Comparison of ENCODE assay signal across 8 cellular contexts in genomic region chrX:23503835-23504539, GRCh38.
A peak's percentile ranks its signal among the peaks of the same experiment; 100 is the strongest.
DNase-seq lines count a peak whose midpoint lies in the region; ATAC-seq and TF ChIP-seq lines count a peak whose summit lies in the region.

No MANE protein-coding gene starts in this region.

- no peaks in the 10 kb centered on the region for H3K9me3 ChIP-seq in IMR-90 (ENCODE audit: control insufficient read depth, insufficient read depth, low read length)
- H3K9me3 ChIP-seq in left ventricle myocardium inferior (replicated peaks) = no peaks in the 10 kb centered on the region
- H3K9me3 ChIP-seq in upper lobe of right lung = no peaks in the 10 kb centered on the region
- H3K9me3 ChIP-seq in A673 (ENCODE audit: low read depth, low read length, poor library complexity, severe bottlenecking) = no peaks in the 10 kb centered on the region

- CTCF ChIA-PET in IMR-90 (lab: Yijun Ruan, JAX) = no interaction called here
- CTCF ChIA-PET in A673 (lab: Charles Lee) = no interaction called here

- H4K91ac ChIP-seq in IMR-90 (ENCODE audit: insufficient read depth, low read depth, low read length) = no peak overlapping the region

- no peak overlapping the region for H2AK9ac ChIP-seq in IMR-90 (replicated peaks; ENCODE audit: low read depth, low read length, poor library complexity)

- no peak overlapping the region for H3K4me2 ChIP-seq in IMR-90 (ENCODE audit: low read depth, low read length)

- no peak for TF ChIP-seq RAD21 in IMR-90 (IDR thresholded peaks at IDR 0.05; ENCODE audit: low read length)

- no peak overlapping the region for H4K8ac ChIP-seq in IMR-90 (ENCODE audit: low read depth in 2 of 2, low read length in 2 of 2)

- TF ChIP-seq POLR2A in IMR-90 (IDR thresholded peaks at IDR 0.05; ENCODE audit: low read depth, low read length) = no peak

- no peaks in the 10 kb centered on the region for H3K9me1 ChIP-seq in IMR-90 (ENCODE audit: insufficient read depth, low read length)

- H3K56ac ChIP-seq in IMR-90 (ENCODE audit: extremely low read depth, insufficient read depth, low read length) = no peak overlapping the region

- in situ Hi-C loops in IMR-90 (cut with MboI; ENCODE audit: low sequenced_read_pairs) = no loop called here

- H3K36me3 ChIP-seq in IMR-90 (ENCODE audit: control insufficient read depth, insufficient read depth, low read length) (no peaks in the 10 kb centered on the region), left ventricle myocardium inferior (no peaks in the 10 kb centered on the region), upper lobe of right lung (no peaks in the 10 kb centered on the region), A673 (ENCODE audit: insufficient read depth, low read length, poor library complexity, severe bottlenecking) (no peaks in the 10 kb centered on the region)

- H4K20me1 ChIP-seq in IMR-90 (ENCODE audit: insufficient read depth, low read length) = no peaks in the 10 kb centered on the region

- no peak overlapping the region for H2BK20ac ChIP-seq in IMR-90 (ENCODE audit: low read depth, low read length)

- no peak overlapping the region for H3K4me3 ChIP-seq in IMR-90 (ENCODE audit: insufficient read depth, low read depth, low read length)
- H3K4me3 ChIP-seq in left ventricle myocardium inferior = no peak overlapping the region
- H3K4me3 ChIP-seq in upper lobe of right lung = no peak overlapping the region
- H3K4me3 ChIP-seq in A673 (ENCODE audit: low read depth, low read length, poor library complexity, severe bottlenecking) = no peak overlapping the region

- no peak overlapping the region for H3K27ac ChIP-seq in IMR-90 (ENCODE audit: insufficient read depth, low read length)
- H3K27ac ChIP-seq in left ventricle myocardium inferior (replicated peaks) = peak overlapping the region; percentile 57
- no peak overlapping the region for H3K27ac ChIP-seq in upper lobe of right lung
- no peak overlapping the region for H3K27ac ChIP-seq in A673 (ENCODE audit: low read depth, low read length, poor library complexity, severe bottlenecking)

- H3K14ac ChIP-seq in IMR-90 (replicated peaks; ENCODE audit: low read depth, low read length) = no peak overlapping the region

- intact Hi-C loops in IMR-90 (cut with micrococcal nuclease) = no loop called here
- intact Hi-C loops in left ventricle myocardium inferior (cut with micrococcal nuclease) = no loop called here
- intact Hi-C loops in upper lobe of right lung (cut with DNase I) = no loop called here
- intact Hi-C loops in A673 (cut with micrococcal nuclease; ENCODE audit: unreplicated experiment) = no loop called here

- no peaks in the 10 kb centered on the region for H3K27me3 ChIP-seq in IMR-90 (ENCODE audit: control insufficient read depth, insufficient read depth, low read length)
- no peaks in the 10 kb centered on the region for H3K27me3 ChIP-seq in left ventricle myocardium inferior (ENCODE audit: low read depth)
- H3K27me3 ChIP-seq in upper lobe of right lung = no peaks in the 10 kb centered on the region
- H3K27me3 ChIP-seq in A673 (replicated peaks; ENCODE audit: insufficient read depth, low read depth, low read length, poor library complexity) = no peaks in the 10 kb centered on the region

- H3K4me1 ChIP-seq in IMR-90 (ENCODE audit: control insufficient read depth, insufficient read depth, low read length) (no peaks in the 10 kb centered on the region), left ventricle myocardium inferior (no peaks in the 10 kb centered on the region), upper lobe of right lung (no peaks in the 10 kb centered on the region), A673 (ENCODE audit: insufficient read depth, low read length, poor library complexity, severe bottlenecking) (no peaks in the 10 kb centered on the region)

- TF ChIP-seq CTCF in IMR-90 (conservative IDR thresholded peaks at IDR 0.05; ENCODE audit: low read depth, low read length) = no peak
- no peak for TF ChIP-seq CTCF in left ventricle myocardium inferior (IDR thresholded peaks at IDR 0.05; ENCODE audit: borderline replicate concordance)
- no peak for TF ChIP-seq CTCF in upper lobe of right lung (IDR thresholded peaks at IDR 0.05)
- TF ChIP-seq CTCF in A673 (conservative IDR thresholded peaks at IDR 0.05; ENCODE audit: low read depth, low read length) = no peak

- POLR2A ChIA-PET in IMR-90 (lab: Charles Lee; ENCODE audit: unreplicated experiment) = no interaction called here
- POLR2A ChIA-PET in A673 (lab: Charles Lee; ENCODE audit: low non-redundant PET) = no interaction called here

- BruUV-seq in IMR-90 (replicated peaks; lab: Mats Ljungman, UMichigan) (no TSS peak), A673 (replicated peaks; lab: Mats Ljungman, UMichigan) (no TSS peak)

- no peak for ATAC-seq in IMR-90 (ENCODE audit: low read depth)
- peak; percentile 94 for ATAC-seq in upper lobe of right lung
- no peak for ATAC-seq in stimulated activated naive CD8-positive, alpha-beta T cell treated with anti-CD3 and anti-CD28 coated beads, Interleukin-15, Interleukin-2, amounts not matched to agents 100 U/mL and 50 U/mL, for 24 hours
- ATAC-seq in GM18867 (IDR thresholded peaks at IDR 0.05; ENCODE audit: unreplicated experiment) = no peak

- no peak overlapping the region for H2BK120ac ChIP-seq in IMR-90 (ENCODE audit: low read depth, low read length)

- no peak overlapping the region for H2AK5ac ChIP-seq in IMR-90 (ENCODE audit: low read depth, low read length)

- H3K9ac ChIP-seq in IMR-90 (ENCODE audit: low read depth, low read length) = no peak overlapping the region

- dilution Hi-C loops in IMR-90 (cut with HindIII; ENCODE audit: low sequenced_read_pairs, unreplicated experiment) = no loop called here

- H3K4ac ChIP-seq in IMR-90 (ENCODE audit: low read depth, low read length) = no peak overlapping the region

- no peak overlapping the region for H3K18ac ChIP-seq in IMR-90 (ENCODE audit: low read depth, low read length)

- no peaks in the 10 kb centered on the region for H3K79me1 ChIP-seq in IMR-90 (ENCODE audit: low read depth in 1 of 2, low read length in 2 of 2)

- H2AFZ ChIP-seq in IMR-90 (replicated peaks; ENCODE audit: low read length, poor library complexity) = no peak overlapping the region

- 13% methylated on average over 3 of the region's 8 CpGs; no CpG with 5 or more reads in 1 of the 2 experiments for WGBS in IMR-90 (ENCODE audit: extremely low coverage in 2 of 2, insufficient read length in 1 of 2), 2 experiments

- no peak overlapping the region for H4K5ac ChIP-seq in IMR-90 (ENCODE audit: low read depth, low read length)

- DNase-seq in IMR-90 (peak; percentile 66), SHP77 treated with DMSO at 0.1 percent for 48 hours (lab: John Stamatoyannopoulos, UW) (peak; percentile 82), left ventricle myocardium inferior (peak; percentile 68), upper lobe of right lung (peak; percentile 78), CD1c-positive myeloid dendritic cell (ENCODE audit: extremely low spot score) (no peak), A673 (ENCODE audit: low spot score) (no peak)
- DNase-seq in stimulated activated naive CD8-positive, alpha-beta T cell treated with anti-CD3 and anti-CD28 coated beads, Interleukin-15, Interleukin-2, amounts not matched to agents 100 U/mL and 50 U/mL, for 24 hours = no peak

- H2BK5ac ChIP-seq in IMR-90 (ENCODE audit: low read depth, low read length, poor library complexity, severe bottlenecking) = no peak overlapping the region

- H2BK15ac ChIP-seq in IMR-90 (ENCODE audit: low read depth, low read length) = no peak overlapping the region

- H3K23ac ChIP-seq in IMR-90 (ENCODE audit: low read depth, low read length) = no peak overlapping the region

TF ChIP-seq in IMR-90, 13 proteins besides CTCF, POLR2A, EP300 and RAD21:
- TF ChIP-seq MAZ (IDR thresholded peaks at IDR 0.05; ENCODE audit: borderline replicate concordance, low read depth, low read length) (no peak), NFE2L2 (IDR thresholded peaks at IDR 0.05; ENCODE audit: low read depth, low read length) (no peak)

Comparison
In these comparisons a context has a peak if more than half of its experiments do, and no peak if none do; other contexts are left out.
1. DNase-seq: peak in IMR-90 (single experiment), SHP77 treated with DMSO at 0.1 percent for 48 hours (single experiment), left ventricle myocardium inferior (single experiment) and upper lobe of right lung (single experiment); none in CD1c-positive myeloid dendritic cell (single experiment), A673 (single experiment) and stimulated activated naive CD8-positive, alpha-beta T cell treated with anti-CD3 and anti-CD28 coated beads, Interleukin-15, Interleukin-2, amounts not matched to agents 100 U/mL and 50 U/mL, for 24 hours (single experiment).